ENCODE assay signal across 11 cellular contexts in genomic region chr9:93592389-93593021, GRCh38. TPM values are rescaled to one million over a fixed set of nuclear protein-coding genes. Genes with fewer than 3 reads are reported as not detected.
A peak's percentile ranks its signal among the peaks of the same experiment; 100 is the strongest.
DNase-seq lines count a peak whose midpoint lies in the region; ATAC-seq and TF ChIP-seq lines count a peak whose summit lies in the region.
"Had no signal": no experiment of that assay in that cellular context is flagged by ENCODE, and none has a peak within 500 bp of the region (broad histone marks: within the 10 kb centered on the region; RNA-seq: fewer than 3 reads in every experiment).

No MANE protein-coding gene starts in this region.

- peak; percentile 53 to 66 for TF ChIP-seq CTCF in GM23338 (conservative IDR thresholded peaks at IDR 0.05; ENCODE audit: low read depth in 2 of 2)
- peak; percentile 19 for TF ChIP-seq CTCF in astrocyte of the cerebellum (IDR thresholded peaks at IDR 0.05; ENCODE audit: low read depth, low read length, missing control alignments)
- TF ChIP-seq CTCF in left lung (IDR thresholded peaks at IDR 0.05) = no peak
- no peak for TF ChIP-seq CTCF in Calu3 (IDR thresholded peaks at IDR 0.05; ENCODE audit: unreplicated experiment)

- no peaks in the 10 kb centered on the region for H3K9me3 ChIP-seq in CD4-positive, CD25-positive, alpha-beta regulatory T cell (ENCODE audit: control insufficient read depth in 2 of 2, low read length in 2 of 2)
- no peaks in the 10 kb centered on the region for H3K9me3 ChIP-seq in left lung

- peaks cover 9 to 76% (median 45%) of the 10 kb centered on the region in 4 donors for H3K4me1 Mint-ChIP-seq in CD4-positive, CD25-positive, alpha-beta regulatory T cell
- H3K4me1 Mint-ChIP-seq in GM23338 (peaks cover 31% of the 10 kb centered on the region), Calu3 (ENCODE audit: low read depth, unreplicated experiment) (no peaks in the 10 kb centered on the region)

- BruUV-seq in Calu3 (replicated peaks; lab: Mats Ljungman, UMichigan) = no TSS peak

- H3K4me1 ChIP-seq in CD4-positive, CD25-positive, alpha-beta regulatory T cell (ENCODE audit: control insufficient read depth, insufficient read depth, low read length, poor library complexity, severe bottlenecking) = peaks cover 9% of the 10 kb centered on the region
- H3K4me1 ChIP-seq in GM23338 (ENCODE audit: insufficient read depth) = no peaks in the 10 kb centered on the region; the same call in 1 of the 2 replicates
- H3K4me1 ChIP-seq in left lung = peaks cover 10 to 51% of the 10 kb centered on the region in 2 donors

- no peak for ATAC-seq in CD4-positive, CD25-positive, alpha-beta regulatory T cell (ENCODE audit: low read depth in 2 of 2)
- peak; percentile 92 for ATAC-seq in GM23338
- ATAC-seq in left lung = no peak

- H3K9me3 Mint-ChIP-seq in CD4-positive, CD25-positive, alpha-beta regulatory T cell = no peaks in the 10 kb centered on the region
- H3K9me3 Mint-ChIP-seq in GM23338 (no peaks in the 10 kb centered on the region), Calu3 (ENCODE audit: low read depth, unreplicated experiment) (no peaks in the 10 kb centered on the region)
- H3K9me3 Mint-ChIP-seq: activated T-helper 1 cell treated with anti-CD3 and anti-CD28 coated beads, Interleukin-12 subunit alpha, Interleukin-12 subunit beta, Interleukin-2, Interleukin-4 antibody, amounts not matched to agents 30 ng/mL and 10 ng/mL and 1 ng/mL, durations not matched to agents 14 hours and 24 hours and 36 hours; IgD-negative memory B cell; mesothelial cell of epicardium had no signal

- no peak overlapping the region for H2AFZ ChIP-seq in GM23338

- H4K20me1 ChIP-seq in GM23338 (replicated peaks; ENCODE audit: insufficient read depth) = peaks cover 6% of the 10 kb centered on the region

- peak in 1 of 3 donors; percentile 31 for DNase-seq in CD4-positive, CD25-positive, alpha-beta regulatory T cell
- DNase-seq in GM23338 (ENCODE audit: low spot score) (peak; percentile 79), astrocyte of the cerebellum (ENCODE audit: low read depth) (no peak), left kidney (ENCODE audit: low read depth, low spot score) (peak; percentile 30), left lung (no peak), Calu3 (no peak), kidney tubule cell (ENCODE audit: low spot score) (no peak), NCI-H446 treated with DMSO at 0.1 percent for 48 hours (lab: John Stamatoyannopoulos, UW) (no peak)

- H3K27ac ChIP-seq in CD4-positive, CD25-positive, alpha-beta regulatory T cell (ENCODE audit: insufficient read depth, low read length, poor library complexity, severe bottlenecking) = no peak overlapping the region
- H3K27ac ChIP-seq in GM23338 (ENCODE audit: low read depth) = no peak overlapping the region
- no peak overlapping the region for H3K27ac ChIP-seq in left lung

- no peaks in the 10 kb centered on the region for H3K9me2 ChIP-seq in GM23338 (ENCODE audit: insufficient read depth)

- no peak overlapping the region for H3K4me3 ChIP-seq in CD4-positive, CD25-positive, alpha-beta regulatory T cell (ENCODE audit: low read depth, low read length)
- H3K4me3 ChIP-seq in GM23338 (no peak overlapping the region), astrocyte of the cerebellum (ENCODE audit: low read depth, low read length) (no peak overlapping the region), left lung (no peak overlapping the region)

- intact Hi-C loops in left lung (cut with DNase I) = no loop called here
- intact Hi-C loops in Calu3 (cut with micrococcal nuclease; ENCODE audit: unreplicated experiment) = no loop called here

- peak overlapping the region in 2 of 3 donors; percentile 38 to 55 for H3K27ac Mint-ChIP-seq in CD4-positive, CD25-positive, alpha-beta regulatory T cell
- H3K27ac Mint-ChIP-seq in GM23338 = no peak overlapping the region; the same call in 1 of the 2 replicates
- no peak overlapping the region for H3K27ac Mint-ChIP-seq in Calu3 (ENCODE audit: unreplicated experiment)
- H3K27ac Mint-ChIP-seq: activated T-helper 1 cell treated with anti-CD3 and anti-CD28 coated beads, Interleukin-12 subunit alpha, Interleukin-12 subunit beta, Interleukin-2, Interleukin-4 antibody, amounts not matched to agents 30 ng/mL and 10 ng/mL and 1 ng/mL, durations not matched to agents 14 hours and 24 hours and 36 hours; mesothelial cell of epicardium had no signal

- H3F3A ChIP-seq in GM23338 (replicated peaks; ENCODE audit: low read depth) = no peaks in the 10 kb centered on the region; the same call in 1 of the 2 replicates

- in situ Hi-C loops in astrocyte of the cerebellum (cut with HindIII; ENCODE audit: low sequenced_read_pairs) = no loop called here

- H3K36me3 Mint-ChIP-seq in CD4-positive, CD25-positive, alpha-beta regulatory T cell = no peaks in the 10 kb centered on the region
- H3K36me3 Mint-ChIP-seq in GM23338 (ENCODE audit: low read depth) = no peaks in the 10 kb centered on the region
- H3K36me3 Mint-ChIP-seq in Calu3 (ENCODE audit: insufficient read depth, unreplicated experiment) = peaks cover 1% of the 10 kb centered on the region
- H3K36me3 Mint-ChIP-seq: IgD-negative memory B cell, mesothelial cell of epicardium had no signal

- H3K27me3 ChIP-seq in CD4-positive, CD25-positive, alpha-beta regulatory T cell (ENCODE audit: control insufficient read depth, insufficient read depth, low read length) = no peaks in the 10 kb centered on the region
- H3K27me3 ChIP-seq in GM23338 (ENCODE audit: insufficient read depth) (no peaks in the 10 kb centered on the region), left lung (no peaks in the 10 kb centered on the region)

- H3K4me3 Mint-ChIP-seq in CD4-positive, CD25-positive, alpha-beta regulatory T cell = no peak overlapping the region
- H3K4me3 Mint-ChIP-seq in GM23338 (no peak overlapping the region), Calu3 (ENCODE audit: low read depth, unreplicated experiment) (no peak overlapping the region)
- H3K4me3 Mint-ChIP-seq: activated T-helper 1 cell treated with anti-CD3 and anti-CD28 coated beads, Interleukin-12 subunit alpha, Interleukin-12 subunit beta, Interleukin-2, Interleukin-4 antibody, amounts not matched to agents 30 ng/mL and 10 ng/mL and 1 ng/mL, durations not matched to agents 14 hours and 24 hours and 36 hours; IgD-negative memory B cell; mesothelial cell of epicardium had no signal

- H3K4me2 ChIP-seq in GM23338 = no peak overlapping the region

- no peaks in the 10 kb centered on the region for H3K36me3 ChIP-seq in CD4-positive, CD25-positive, alpha-beta regulatory T cell (ENCODE audit: control insufficient read depth, insufficient read depth, low read length)
- H3K36me3 ChIP-seq in GM23338 (ENCODE audit: insufficient read depth) = no peaks in the 10 kb centered on the region
- H3K36me3 ChIP-seq in left lung = no peaks in the 10 kb centered on the region

- H3K79me2 ChIP-seq in GM23338 (replicated peaks; ENCODE audit: insufficient read depth) = peaks cover 16% of the 10 kb centered on the region

- no peaks in the 10 kb centered on the region for H3K27me3 Mint-ChIP-seq in CD4-positive, CD25-positive, alpha-beta regulatory T cell
- peaks cover 2% of the 10 kb centered on the region for H3K27me3 Mint-ChIP-seq in GM23338 (ENCODE audit: insufficient read depth, low read depth, poor library complexity)
- no peaks in the 10 kb centered on the region for H3K27me3 Mint-ChIP-seq in Calu3 (ENCODE audit: unreplicated experiment)
- H3K27me3 Mint-ChIP-seq: IgD-negative memory B cell had no signal

- CTCF ChIA-PET in Calu3 (lab: Charles Lee) = no interaction called here

TF ChIP-seq in GM23338, 12 proteins besides CTCF, POLR2A, EP300 and RAD21 (continues in another document):
- TF ChIP-seq EZH2 (IDR thresholded peaks at IDR 0.05; ENCODE audit: low read depth, unreplicated experiment) = no peak

RNA-seq across cellular contexts. Expression of gene PHF2, which starts 16.1 kb away (rescaled TPM):
- 29.4 TPM for total RNA-seq in CD4-positive, CD25-positive, alpha-beta regulatory T cell
- 1 to 10 TPM in 2 of 4 donors, under 1 TPM in 2; 0.37 to 1.3 (median 0.94) TPM for polyA plus RNA-seq in CD4-positive, CD25-positive, alpha-beta regulatory T cell
- 8.9 and 11.8 TPM in 2 replicates for total RNA-seq in GM23338 (2014; rRNA removed; shearing (Covaris generic))
- polyA plus RNA-seq in GM23338 (2016; fragmentation: Nextera tagmentation; extraction: Ambion mirVana) = 4.3 and 5.0 TPM in 2 replicates
- total RNA-seq in left lung (10 to 100 TPM; 29.1 to 30.4 TPM), Calu3 (2022) (12.5 and 13.9 TPM in 2 replicates)

Comparison
In these comparisons a context has a peak if more than half of its experiments do, and no peak if none do; other contexts are left out.
1. DNase-seq: peak in GM23338 (single experiment) and left kidney (single experiment); none in astrocyte of the cerebellum (single experiment), left lung (0 of 2), Calu3 (single experiment), kidney tubule cell (single experiment) and NCI-H446 treated with DMSO at 0.1 percent for 48 hours (single experiment).
2. H3K27ac Mint-ChIP-seq: peak in CD4-positive, CD25-positive, alpha-beta regulatory T cell (2 of 3); none in GM23338 (single experiment) and Calu3 (single experiment).
3. CTCF ChIP-seq: peak in GM23338 (2 of 2) and astrocyte of the cerebellum (single experiment); none in left lung (0 of 2) and Calu3 (single experiment).